ENCODE assay signal across 8 cellular contexts in genomic region chr18:25352629-25353005, GRCh38. TPM values are rescaled to one million over a fixed set of nuclear protein-coding genes. Genes with fewer than 3 reads are reported as not detected.
DNase-seq lines count a peak whose midpoint lies in the region; ATAC-seq and TF ChIP-seq lines count a peak whose summit lies in the region.

No MANE protein-coding gene starts in this region.

- no peaks in the 10 kb centered on the region for H3K79me1 ChIP-seq in mesenchymal stem cell (replicated peaks; ENCODE audit: low read length, poor library complexity, severe bottlenecking)

- peaks cover 13% of the 10 kb centered on the region for H3K4me1 Mint-ChIP-seq in activated T-cell treated with anti-CD3 and anti-CD28 coated beads, Interleukin-2, amount 50 U/mL, for 4 hours (ENCODE audit: low read depth)
- H3K4me1 Mint-ChIP-seq in brain: peaks cover 27% of the 10 kb centered on the region
- H3K4me1 Mint-ChIP-seq in activated CD8-positive, alpha-beta T cell treated with anti-CD3 and anti-CD28 coated beads, Interleukin-2, amount 10 ng/mL, durations not matched to agents 7 days and 5 days (ENCODE audit: low read depth): peaks cover 16% of the 10 kb centered on the region

- no peaks in the 10 kb centered on the region for H3K9me3 Mint-ChIP-seq in activated T-cell treated with anti-CD3 and anti-CD28 coated beads, Interleukin-2, amount 50 U/mL, for 4 hours
- H3K9me3 Mint-ChIP-seq in brain: peaks cover 0 to 7% (median 0%) of the 10 kb centered on the region in 5 experiments
- H3K9me3 Mint-ChIP-seq in activated CD8-positive, alpha-beta T cell treated with anti-CD3 and anti-CD28 coated beads, Interleukin-2, amount 10 ng/mL, durations not matched to agents 7 days and 5 days (ENCODE audit: insufficient read depth): no peaks in the 10 kb centered on the region

- H3K23ac ChIP-seq in mesenchymal stem cell (ENCODE audit: low read length in 2 of 2): no peak overlapping the region

- H3K4ac ChIP-seq in mesenchymal stem cell (ENCODE audit: low read depth in 1 of 2, low read length in 2 of 2): no peak overlapping the region

- no peak overlapping the region for H2BK15ac ChIP-seq in mesenchymal stem cell (ENCODE audit: low read depth, poor library complexity, severe bottlenecking)

- no peak overlapping the region for H4K91ac ChIP-seq in mesenchymal stem cell (ENCODE audit: low read length)

- no peak overlapping the region for H2BK120ac ChIP-seq in mesenchymal stem cell (ENCODE audit: low read depth, low read length)

- H3K27ac ChIP-seq in mesenchymal stem cell (ENCODE audit: low read length, poor library complexity, severe bottlenecking): peak overlapping the region; percentile 79
- peak overlapping the region in 2 of 4 donors; percentile 26 to 66 for H3K27ac ChIP-seq in tibial nerve

- H3K9me3 ChIP-seq in mesenchymal stem cell (ENCODE audit: control insufficient read depth, low read length) (no peaks in the 10 kb centered on the region), tibial nerve (no peaks in the 10 kb centered on the region)

- peak overlapping the region in 3 of 5 experiments; percentile 67 to 99 (median 96) for H3K27ac Mint-ChIP-seq in brain
- H3K27ac Mint-ChIP-seq in activated CD8-positive, alpha-beta T cell treated with anti-CD3 and anti-CD28 coated beads, Interleukin-2, amount 10 ng/mL, durations not matched to agents 7 days and 5 days: no peak overlapping the region

- in situ Hi-C loops in ACHN (cut with HindIII; ENCODE audit: low pct_ligation_motif_present, low pct_unique_long_range_greater_than_20kb, low sequenced_read_pairs): no loop called here

- no peak overlapping the region for H2AFZ ChIP-seq in mesenchymal stem cell (ENCODE audit: low read depth, low read length)

- CTCF ChIA-PET in activated CD8-positive, alpha-beta T cell treated with anti-CD3 and anti-CD28 coated beads, Interleukin-2, amount 10 ng/mL, durations not matched to agents 7 days and 5 days (lab: Charles Lee): interaction anchor here (1.2 kb wide), 1 partner anchor 11 kb away, joined by 4 read pairs; no protein-coding TSS in a partner anchor

- H3K9ac ChIP-seq in mesenchymal stem cell (ENCODE audit: low read length): peak overlapping the region; percentile 90

- H3K27me3 ChIP-seq in mesenchymal stem cell (ENCODE audit: control insufficient read depth in 1 of 2, insufficient read depth in 1 of 2, low read length in 2 of 2) (no peaks in the 10 kb centered on the region), tibial nerve (peaks cover 0 to 11% of the 10 kb centered on the region in 2 donors)

- H3K36me3 Mint-ChIP-seq in activated T-cell treated with anti-CD3 and anti-CD28 coated beads, Interleukin-2, amount 50 U/mL, for 4 hours (ENCODE audit: insufficient read depth): no peaks in the 10 kb centered on the region
- no peaks in the 10 kb centered on the region for H3K36me3 Mint-ChIP-seq in brain
- no peaks in the 10 kb centered on the region for H3K36me3 Mint-ChIP-seq in activated CD8-positive, alpha-beta T cell treated with anti-CD3 and anti-CD28 coated beads, Interleukin-2, amount 10 ng/mL, durations not matched to agents 7 days and 5 days (ENCODE audit: low read depth)

- 0% methylated on average over 3 of the region's 6 CpGs for WGBS in mesenchymal stem cell
- 1% methylated on average over 6 of the region's 6 CpGs for WGBS in tibial nerve, 2 donors

- no peak for TF ChIP-seq EP300 in tibial nerve (IDR thresholded peaks at IDR 0.05)

- H3K4me3 Mint-ChIP-seq in activated T-cell treated with anti-CD3 and anti-CD28 coated beads, Interleukin-2, amount 50 U/mL, for 4 hours: peak overlapping the region; percentile 26
- peak overlapping the region; percentile 83 to 92 (median 88) for H3K4me3 Mint-ChIP-seq in brain
- H3K4me3 Mint-ChIP-seq in activated CD8-positive, alpha-beta T cell treated with anti-CD3 and anti-CD28 coated beads, Interleukin-2, amount 10 ng/mL, durations not matched to agents 7 days and 5 days: no peak overlapping the region

- POLR2A ChIA-PET in activated CD8-positive, alpha-beta T cell treated with anti-CD3 and anti-CD28 coated beads, Interleukin-2, amount 10 ng/mL, durations not matched to agents 7 days and 5 days (lab: Charles Lee): no interaction called here

- H4K8ac ChIP-seq in mesenchymal stem cell (ENCODE audit: low read length): no peak overlapping the region

- H3K27me3 Mint-ChIP-seq in activated T-cell treated with anti-CD3 and anti-CD28 coated beads, Interleukin-2, amount 50 U/mL, for 4 hours (ENCODE audit: low read depth): peaks cover 44% of the 10 kb centered on the region
- peaks cover 40% of the 10 kb centered on the region for H3K27me3 Mint-ChIP-seq in brain
- peaks cover 51% of the 10 kb centered on the region for H3K27me3 Mint-ChIP-seq in activated CD8-positive, alpha-beta T cell treated with anti-CD3 and anti-CD28 coated beads, Interleukin-2, amount 10 ng/mL, durations not matched to agents 7 days and 5 days (ENCODE audit: low read depth)

- no peak overlapping the region for H3K18ac ChIP-seq in mesenchymal stem cell (ENCODE audit: low read depth in 1 of 2, low read length in 2 of 2)

- no peak overlapping the region for H3K14ac ChIP-seq in mesenchymal stem cell (ENCODE audit: low read length in 2 of 2)

- H3K4me2 ChIP-seq in mesenchymal stem cell (ENCODE audit: low read length, poor library complexity, severe bottlenecking): peak overlapping the region; percentile 68

- peaks cover 1% of the 10 kb centered on the region for H3K4me1 ChIP-seq in mesenchymal stem cell (ENCODE audit: control insufficient read depth, insufficient read depth, low read depth, low read length)
- peaks cover 0 to 22% (median 7%) of the 10 kb centered on the region in 4 donors for H3K4me1 ChIP-seq in tibial nerve

- no peak overlapping the region for H2AK5ac ChIP-seq in mesenchymal stem cell (ENCODE audit: low read length, severe bottlenecking)

- ATAC-seq in activated T-cell treated with anti-CD3 and anti-CD28 coated beads, Interleukin-2, amount 50 U/mL, for 4 hours: no peak
- no peak for ATAC-seq in activated CD8-positive, alpha-beta T cell treated with anti-CD3 and anti-CD28 coated beads, Interleukin-2, amount 10 ng/mL, durations not matched to agents 7 days and 5 days

- H3K4me3 ChIP-seq in mesenchymal stem cell (ENCODE audit: insufficient read depth in 1 of 2, low read depth in 1 of 2, low read length in 2 of 2): peak overlapping the region in 1 of 2 experiments; percentile 77
- peak overlapping the region in 3 of 4 donors; percentile 15 to 76 (median 24) for H3K4me3 ChIP-seq in tibial nerve

- no peak overlapping the region for H2BK5ac ChIP-seq in mesenchymal stem cell (ENCODE audit: low read depth, low read length, poor library complexity, severe bottlenecking)

- TF ChIP-seq POLR2A in tibial nerve (IDR thresholded peaks at IDR 0.05): no peak

- H2BK12ac ChIP-seq in mesenchymal stem cell (ENCODE audit: low read length in 2 of 2): no peak overlapping the region

- H3K36me3 ChIP-seq in mesenchymal stem cell (ENCODE audit: control insufficient read depth in 1 of 2, insufficient read depth in 2 of 2, low read depth in 1 of 2, low read length in 2 of 2) (no peaks in the 10 kb centered on the region), tibial nerve (no peaks in the 10 kb centered on the region)

- no peak for DNase-seq in activated T-cell treated with anti-CD3 and anti-CD28 coated beads, Interleukin-2, amount 50 U/mL, for 4 hours
- no peak for DNase-seq in activated T-cell treated with anti-CD3 and anti-CD28 coated beads, Interleukin-2, amount 50 U/mL, for 48 hours
- DNase-seq in mesenchymal stem cell (no peak), tibial nerve (ENCODE audit: low spot score in 2 of 2) (no peak), NCI-H2171 treated with DMSO at 0.1 percent for 48 hours (lab: John Stamatoyannopoulos, UW) (no peak), ACHN (no peak)
- DNase-seq in activated CD8-positive, alpha-beta T cell treated with anti-CD3 and anti-CD28 coated beads, Interleukin-2, amount 10 ng/mL, durations not matched to agents 7 days and 5 days: no peak

- no peak for TF ChIP-seq CTCF in brain (conservative IDR thresholded peaks at IDR 0.05)
- TF ChIP-seq CTCF in tibial nerve (IDR thresholded peaks at IDR 0.05): no peak

RNA-seq across cellular contexts. Expression of gene ZNF521, which starts 0.7 kb away (rescaled TPM):
- total RNA-seq in activated T-cell treated with anti-CD3 and anti-CD28 coated beads, Interleukin-2, amount 50 U/mL, for 4 hours: under 1 TPM; 0.15 to 0.33 (median 0.16) TPM
- 2.1 TPM for polyA plus RNA-seq in brain (ENCODE audit: insufficient read depth, low read depth, low replicate concordance)
- polyA plus RNA-seq in mesenchymal stem cell (2013, experiment 1 of 2): 21.6 TPM
- 22.0 TPM for polyA plus RNA-seq in mesenchymal stem cell (2013, experiment 2 of 2)
- total RNA-seq in tibial nerve: 10 to 100 TPM; 32.7 to 66.3 (median 43.4) TPM
- total RNA-seq in activated CD8-positive, alpha-beta T cell treated with anti-CD3 and anti-CD28 coated beads, Interleukin-2, amount 10 ng/mL, durations not matched to agents 7 days and 5 days: not detected

Comparison
In these comparisons a context has a peak if more than half of its experiments do, and no peak if none do; other contexts are left out.
1. RNA of gene ZNF521, which starts 0.7 kb away (total RNA-seq): 32.7 to 66.3 TPM in tibial nerve; 0.15 to 0.33 TPM in activated T-cell treated with anti-CD3 and anti-CD28 coated beads, Interleukin-2, amount 50 U/mL, for 4 hours and not detected in activated CD8-positive, alpha-beta T cell treated with anti-CD3 and anti-CD28 coated beads, Interleukin-2, amount 10 ng/mL, durations not matched to agents 7 days and 5 days; every median in the first group is over 10 times any median in the second.